Comparison of ENCODE assay signal across 15 cellular contexts in genomic region chr10:46558141-46558410, GRCh38. TPM values are rescaled to one million over a fixed set of nuclear protein-coding genes. Genes with fewer than 3 reads are reported as not detected.
"Had no signal": no experiment of that assay in that cellular context is flagged by ENCODE, and none has a peak within 500 bp of the region (broad histone marks: within the 10 kb centered on the region; RNA-seq: fewer than 3 reads in every experiment).

No MANE protein-coding gene starts in this region.

- H3K36me3 ChIP-seq: lower lobe of right lung, sigmoid colon, WERI-Rb-1 had no signal

- H3K4me1 ChIP-seq: psoas muscle had no signal

- H3K4me3 Mint-ChIP-seq: activated CD4-positive, alpha-beta T cell treated with anti-CD3 and anti-CD28 coated beads, Interleukin-2, amount 10 ng/mL, durations not matched to agents 7 days and 5 days; dendritic cell treated with granulocyte-macrophage colony-stimulating factor and Interleukin-4, amounts not matched to agents 40 ng/mL and 50 ng/mL, for 4 days had no signal

- H3K9me3 Mint-ChIP-seq: activated CD4-positive, alpha-beta T cell treated with anti-CD3 and anti-CD28 coated beads, Interleukin-2, amount 10 ng/mL, durations not matched to agents 7 days and 5 days; activated naive CD4-positive, alpha-beta T cell treated with anti-CD3 and anti-CD28 coated beads, Interleukin-2, amount 50 U/mL, for 72 hours; activated T-helper 2 cell treated with anti-CD3 and anti-CD28 coated beads, Interferon-gamma antibody, Interleukin-2, Interleukin-4, amounts not matched to agents 10 μg/mL and 5 μg/mL and 100 μg/mL, durations not matched to agents 14 hours and 24 hours and 36 hours; dendritic cell treated with granulocyte-macrophage colony-stimulating factor and Interleukin-4, amounts not matched to agents 40 ng/mL and 50 ng/mL, for 4 days; effector memory CD8-positive, alpha-beta T cell; naive thymus-derived CD4-positive, alpha-beta T cell had no signal

- H3K4me3 ChIP-seq: body of pancreas, lower lobe of right lung, psoas muscle, sigmoid colon had no signal

- H3K9me3 ChIP-seq: body of pancreas, lower lobe of right lung, psoas muscle, sigmoid colon had no signal

- H3K36me3 Mint-ChIP-seq: activated naive CD4-positive, alpha-beta T cell treated with anti-CD3 and anti-CD28 coated beads, Interleukin-2, amount 50 U/mL, for 72 hours had no signal

- ATAC-seq: activated naive CD4-positive, alpha-beta T cell treated with anti-CD3 and anti-CD28 coated beads, Interleukin-2, amount 50 U/mL, for 72 hours; body of pancreas; effector memory CD8-positive, alpha-beta T cell; lower lobe of right lung; naive thymus-derived CD4-positive, alpha-beta T cell had no signal

- H3K27ac ChIP-seq: body of pancreas, lower lobe of right lung, psoas muscle, sigmoid colon, WERI-Rb-1 had no signal

- H3K27ac Mint-ChIP-seq: activated CD4-positive, alpha-beta T cell treated with anti-CD3 and anti-CD28 coated beads, Interleukin-2, amount 10 ng/mL, durations not matched to agents 7 days and 5 days; activated naive CD4-positive, alpha-beta T cell treated with anti-CD3 and anti-CD28 coated beads, Interleukin-2, amount 50 U/mL, for 72 hours; activated T-helper 2 cell treated with anti-CD3 and anti-CD28 coated beads, Interferon-gamma antibody, Interleukin-2, Interleukin-4, amounts not matched to agents 10 μg/mL and 5 μg/mL and 100 μg/mL, durations not matched to agents 14 hours and 24 hours and 36 hours; dendritic cell treated with granulocyte-macrophage colony-stimulating factor and Interleukin-4, amounts not matched to agents 40 ng/mL and 50 ng/mL, for 4 days; effector memory CD8-positive, alpha-beta T cell; naive thymus-derived CD4-positive, alpha-beta T cell had no signal

- DNase-seq: amniotic stem cell; hippocampal formation; stimulated activated naive CD4-positive, alpha-beta T cell had no signal

- H3K27me3 ChIP-seq: body of pancreas had no signal

- H3K27me3 Mint-ChIP-seq: activated CD4-positive, alpha-beta T cell treated with anti-CD3 and anti-CD28 coated beads, Interleukin-2, amount 10 ng/mL, durations not matched to agents 7 days and 5 days; effector memory CD8-positive, alpha-beta T cell had no signal

RNA-seq across cellular contexts. Expression of gene GPRIN2, which starts 1.6 kb away (rescaled TPM):
- total RNA-seq: activated CD4-positive, alpha-beta T cell treated with anti-CD3 and anti-CD28 coated beads, Interleukin-2, amount 10 ng/mL, durations not matched to agents 7 days and 5 days; activated naive CD4-positive, alpha-beta T cell treated with anti-CD3 and anti-CD28 coated beads, Interleukin-2, amount 50 U/mL, for 72 hours; activated T-helper 2 cell treated with anti-CD3 and anti-CD28 coated beads, Interferon-gamma antibody, Interleukin-2, Interleukin-4, amounts not matched to agents 10 μg/mL and 5 μg/mL and 100 μg/mL, durations not matched to agents 14 hours and 24 hours and 36 hours; naive thymus-derived CD4-positive, alpha-beta T cell; psoas muscle had no signal
- polyA plus RNA-seq: naive thymus-derived CD4-positive, alpha-beta T cell; psoas muscle had no signal

RNA-seq across cellular contexts. Expression of gene SYT15, which starts 20.9 kb away (rescaled TPM):
- total RNA-seq: epithelial cell of proximal tubule had no signal
